Comparison of ENCODE assay signal across 9 cellular contexts in genomic region chr1:150627821-150628410, GRCh38. TPM values are rescaled to one million over a fixed set of nuclear protein-coding genes. Genes with fewer than 3 reads are reported as not detected.
DNase-seq lines count a peak whose midpoint lies in the region; ATAC-seq and TF ChIP-seq lines count a peak whose summit lies in the region.
"Had no signal": no experiment of that assay in that cellular context is flagged by ENCODE, and none has a peak within 500 bp of the region (broad histone marks: within the 10 kb centered on the region; RNA-seq: fewer than 3 reads in every experiment).

No MANE protein-coding gene starts in this region.

- H3K4me1 ChIP-seq in BLaER1 treated with 17β-estradiol and CSF1 and Interleukin-3, amounts not matched to agents 10 nM and 100 nM: peaks cover 19 to 54% (median 23%) of the 10 kb centered on the region in 10 experiments
- H3K4me1 ChIP-seq in effector memory CD4-positive, alpha-beta T cell (ENCODE audit: control insufficient read depth, insufficient read depth, low read length, poor library complexity, severe bottlenecking): peaks cover 14% of the 10 kb centered on the region

- no peaks in the 10 kb centered on the region for H3K9me3 Mint-ChIP-seq in nephron progenitor cell

- H3K4me3 Mint-ChIP-seq in nephron progenitor cell: no peak overlapping the region

- no peak for DNase-seq in Jurkat, Clone E6-1 (ENCODE audit: low read depth, low spot score)
- DNase-seq in effector memory CD4-positive, alpha-beta T cell: no peak
- DNase-seq in nephron progenitor cell (no peak), HuH-7 (ENCODE audit: low spot score) (no peak), GM13976 (ENCODE audit: low spot score) (no peak), SIG-M5 treated with dmso at 0.1 percent for 504 hours (lab: John Stamatoyannopoulos, UW; ENCODE audit: unreplicated experiment) (no peak)
- DNase-seq: activated T-cell treated with anti-CD3 and anti-CD28 coated beads, Interleukin-2, amount 50 U/mL, for 1 hour had no signal

- peaks cover 4% of the 10 kb centered on the region for H3K4me1 Mint-ChIP-seq in nephron progenitor cell

- no peaks in the 10 kb centered on the region for H3K9me3 ChIP-seq in BLaER1 treated with 17β-estradiol and CSF1 and Interleukin-3, amounts not matched to agents 10 nM and 100 nM (replicated peaks in 1 of 11)
- no peaks in the 10 kb centered on the region for H3K9me3 ChIP-seq in effector memory CD4-positive, alpha-beta T cell (ENCODE audit: control insufficient read depth, low read length)

- peaks cover 7% of the 10 kb centered on the region for H3K27me3 Mint-ChIP-seq in nephron progenitor cell (ENCODE audit: low read depth, poor library complexity)

- TF ChIP-seq CTCF in nephron progenitor cell (IDR thresholded peaks at IDR 0.05) (no peak), GM13976 (IDR thresholded peaks at IDR 0.05; ENCODE audit: borderline replicate concordance, control extremely low read depth, extremely low read depth, insufficient read depth, missing control alignments) (no peak)

- no peak for ATAC-seq in GM21723 (IDR thresholded peaks at IDR 0.05; ENCODE audit: unreplicated experiment)

- peak overlapping the region; percentile 69 to 89 (median 73) for H3K4me3 ChIP-seq in BLaER1 treated with 17β-estradiol and CSF1 and Interleukin-3, amounts not matched to agents 10 nM and 100 nM
- H3K4me3 ChIP-seq in Jurkat, Clone E6-1 (ENCODE audit: low read length): peak overlapping the region; percentile 61
- peak overlapping the region; percentile 72 for H3K4me3 ChIP-seq in effector memory CD4-positive, alpha-beta T cell (ENCODE audit: insufficient read depth, low read depth, low read length, poor library complexity, severe bottlenecking)

- in situ Hi-C loops in GM13976 (cut with MboI; ENCODE audit: low sequenced_read_pairs, unreplicated experiment): no loop called here

- peaks cover 46% of the 10 kb centered on the region for H3K36me3 Mint-ChIP-seq in nephron progenitor cell (ENCODE audit: low read depth)

- peak overlapping the region in 8 of 11 experiments; percentile 84 to 91 (median 88); a peak in 13 of 22 replicates for H3K27ac ChIP-seq in BLaER1 treated with 17β-estradiol and CSF1 and Interleukin-3, amounts not matched to agents 10 nM and 100 nM
- peak overlapping the region; percentile 96 for H3K27ac ChIP-seq in effector memory CD4-positive, alpha-beta T cell (ENCODE audit: insufficient read depth, low read length, poor library complexity, severe bottlenecking)

- H3K27ac Mint-ChIP-seq in nephron progenitor cell: peak overlapping the region; percentile 15

- no peaks in the 10 kb centered on the region for H3K27me3 ChIP-seq in BLaER1 treated with 17β-estradiol and CSF1 and Interleukin-3, amounts not matched to agents 10 nM and 100 nM
- no peaks in the 10 kb centered on the region for H3K27me3 ChIP-seq in effector memory CD4-positive, alpha-beta T cell (replicated peaks; ENCODE audit: control insufficient read depth, insufficient read depth, low read length, poor library complexity, severe bottlenecking)

- peaks cover 0 to 21% (median 5%) of the 10 kb centered on the region in 11 experiments; a peak in 7 of 22 replicates for H4K20me1 ChIP-seq in BLaER1 treated with 17β-estradiol and CSF1 and Interleukin-3, amounts not matched to agents 10 nM and 100 nM

- peak overlapping the region; percentile 71 to 94 (median 89) for H3K4me2 ChIP-seq in BLaER1 treated with 17β-estradiol and CSF1 and Interleukin-3, amounts not matched to agents 10 nM and 100 nM

- peaks cover 45 to 52% (median 49%) of the 10 kb centered on the region in 11 experiments for H3K36me3 ChIP-seq in BLaER1 treated with 17β-estradiol and CSF1 and Interleukin-3, amounts not matched to agents 10 nM and 100 nM
- H3K36me3 ChIP-seq in effector memory CD4-positive, alpha-beta T cell (ENCODE audit: control insufficient read depth, insufficient read depth, low read length): peaks cover 41% of the 10 kb centered on the region

- peak overlapping the region; percentile 82 to 93 (median 87); a peak in 21 of 22 replicates for H3K9ac ChIP-seq in BLaER1 treated with 17β-estradiol and CSF1 and Interleukin-3, amounts not matched to agents 10 nM and 100 nM

RNA-seq across cellular contexts. Expression of gene ENSA, which starts 1.5 kb away (rescaled TPM):
- polyA plus RNA-seq in Jurkat, Clone E6-1 (2012; ENCODE audit: insufficient read depth, insufficient read length): 247 TPM

RNA-seq across cellular contexts. Expression of gene MCL1, which starts 48.5 kb away (rescaled TPM):
- polyA plus RNA-seq in Jurkat, Clone E6-1 (2012; ENCODE audit: insufficient read depth, insufficient read length): 64.4 TPM
